Comparison of ENCODE assay signal across 8 cellular contexts in the genomic region with DNA sequence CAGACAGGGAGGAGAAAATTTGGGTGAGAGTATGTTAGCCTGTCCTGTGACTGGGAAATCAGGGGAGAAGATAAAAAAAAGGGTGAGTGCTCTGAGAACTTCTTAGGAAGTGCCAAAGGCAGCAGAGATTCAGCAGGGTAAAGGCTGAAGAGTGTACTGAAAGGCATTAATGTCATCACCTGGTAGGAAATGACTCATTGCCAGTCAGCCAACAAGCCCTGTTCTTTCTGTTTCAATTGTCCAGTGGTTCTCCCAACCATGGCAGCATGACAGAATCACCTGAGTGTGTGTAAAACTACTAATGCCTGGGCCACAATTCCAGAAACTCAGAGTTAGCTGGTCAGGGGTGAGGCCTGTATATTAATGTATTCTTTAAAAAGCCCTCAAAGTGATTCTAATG.
DNase-seq lines count a peak whose midpoint lies in the region; ATAC-seq, FAIRE-seq and TF ChIP-seq lines count a peak whose summit lies in the region.

No MANE protein-coding gene starts in this region.

- no peak for TF ChIP-seq RAD21 in IMR-90 (IDR thresholded peaks at IDR 0.05; ENCODE audit: low read length)

- no peaks in the 10 kb centered on the region for H3K4me1 ChIP-seq in IMR-90 (ENCODE audit: control insufficient read depth, insufficient read depth, low read length)
- H3K4me1 ChIP-seq in psoas muscle: no peaks in the 10 kb centered on the region
- H3K4me1 ChIP-seq in neuronal stem cell (ENCODE audit: control insufficient read depth in 2 of 2, insufficient read depth in 1 of 2, low read depth in 1 of 2, low read length in 2 of 2): peaks cover 0 to 2% of the 10 kb centered on the region in 2 donors
- H3K4me1 ChIP-seq in BE2C: no peaks in the 10 kb centered on the region

- H2BK120ac ChIP-seq in IMR-90 (ENCODE audit: low read depth, low read length): no peak overlapping the region
- H2BK120ac ChIP-seq in neuronal stem cell (ENCODE audit: low read depth, low read length): no peak overlapping the region

- no peak overlapping the region for H2BK15ac ChIP-seq in IMR-90 (ENCODE audit: low read depth, low read length)
- H2BK15ac ChIP-seq in neuronal stem cell (ENCODE audit: low read length): no peak overlapping the region

- no peaks in the 10 kb centered on the region for H3K27me3 ChIP-seq in IMR-90 (ENCODE audit: control insufficient read depth, insufficient read depth, low read length)
- no peaks in the 10 kb centered on the region for H3K27me3 ChIP-seq in psoas muscle (ENCODE audit: insufficient read depth in 3 of 3, low read length in 2 of 3)
- H3K27me3 ChIP-seq in neuronal stem cell (ENCODE audit: control insufficient read depth in 3 of 3, insufficient read depth in 3 of 3, low read depth in 1 of 3, low read length in 3 of 3): no peaks in the 10 kb centered on the region
- no peaks in the 10 kb centered on the region for H3K27me3 ChIP-seq in BE2C

- no peak overlapping the region for H3K4me2 ChIP-seq in IMR-90 (ENCODE audit: low read depth, low read length)
- H3K4me2 ChIP-seq in neuronal stem cell (ENCODE audit: insufficient read depth, low read length, poor library complexity, severe bottlenecking): no peak overlapping the region

- DNase-seq in GM12891 (ENCODE audit: insufficient read length, low spot score) (no peak), IMR-90 (peak; percentile 74), foreskin fibroblast (peak; percentile 21 to 44), T-helper 9 cell (no peak), psoas muscle (no peak), neuronal stem cell (ENCODE audit: low spot score) (no peak), BE2C (no peak)

- peak; percentile 84 for FAIRE-seq in GM12891 (lab: Jason Lieb, UNC)

- H2BK20ac ChIP-seq in IMR-90 (ENCODE audit: low read depth, low read length): no peak overlapping the region

- H3K9me1 ChIP-seq in IMR-90 (ENCODE audit: insufficient read depth, low read length): no peaks in the 10 kb centered on the region

- dilution Hi-C loops in IMR-90 (cut with HindIII; ENCODE audit: low sequenced_read_pairs, unreplicated experiment): no loop called here

- H4K5ac ChIP-seq in IMR-90 (ENCODE audit: low read depth, low read length): no peak overlapping the region

- H4K8ac ChIP-seq in IMR-90 (ENCODE audit: low read depth in 2 of 2, low read length in 2 of 2): no peak overlapping the region
- H4K8ac ChIP-seq in neuronal stem cell (ENCODE audit: low read depth, low read length): no peak overlapping the region

- POLR2A ChIA-PET in IMR-90 (lab: Charles Lee; ENCODE audit: unreplicated experiment): no interaction called here

- H3K4me3 ChIP-seq in IMR-90 (ENCODE audit: insufficient read depth, low read depth, low read length) (no peak overlapping the region), foreskin fibroblast (ENCODE audit: low read depth in 1 of 2, low read length in 2 of 2) (no peak overlapping the region), psoas muscle (no peak overlapping the region), neuronal stem cell (ENCODE audit: low read length in 2 of 2) (no peak overlapping the region), BE2C (ENCODE audit: low read depth, low read length) (no peak overlapping the region)

- H3K27ac ChIP-seq in IMR-90 (ENCODE audit: insufficient read depth, low read length) (no peak overlapping the region), psoas muscle (no peak overlapping the region), neuronal stem cell (replicated peaks; ENCODE audit: low read length) (no peak overlapping the region)

- H3K18ac ChIP-seq in IMR-90 (ENCODE audit: low read depth, low read length) (no peak overlapping the region), neuronal stem cell (ENCODE audit: low read length) (no peak overlapping the region)

- no peak overlapping the region for H2BK12ac ChIP-seq in neuronal stem cell (ENCODE audit: low read length)

- H4K91ac ChIP-seq in IMR-90 (ENCODE audit: insufficient read depth, low read depth, low read length): no peak overlapping the region
- H4K91ac ChIP-seq in neuronal stem cell (ENCODE audit: low read depth, low read length, poor library complexity): no peak overlapping the region

- H4K20me1 ChIP-seq in IMR-90 (ENCODE audit: insufficient read depth, low read length): no peaks in the 10 kb centered on the region

- H2AFZ ChIP-seq in IMR-90 (replicated peaks; ENCODE audit: low read length, poor library complexity) (no peak overlapping the region), neuronal stem cell (ENCODE audit: low read length) (no peak overlapping the region)

- H3K36me3 ChIP-seq in IMR-90 (ENCODE audit: control insufficient read depth, insufficient read depth, low read length): no peaks in the 10 kb centered on the region
- peaks cover 0 to 23% of the 10 kb centered on the region in 2 donors for H3K36me3 ChIP-seq in psoas muscle (ENCODE audit: insufficient read depth in 1 of 2, low read depth in 1 of 2)
- peaks cover 4 to 56% of the 10 kb centered on the region in 2 donors for H3K36me3 ChIP-seq in neuronal stem cell (replicated peaks in 1 of 2; ENCODE audit: control insufficient read depth in 2 of 2, insufficient read depth in 2 of 2, low read length in 2 of 2)
- peaks cover 35% of the 10 kb centered on the region for H3K36me3 ChIP-seq in BE2C

- H2BK5ac ChIP-seq in IMR-90 (ENCODE audit: low read depth, low read length, poor library complexity, severe bottlenecking) (no peak overlapping the region), neuronal stem cell (ENCODE audit: low read length) (no peak overlapping the region)

- CTCF ChIA-PET in IMR-90 (lab: Yijun Ruan, JAX): interaction anchor here (1.2 kb wide), 1 partner anchor 12 kb away, joined by 3 read pairs; no protein-coding TSS in a partner anchor

- TF ChIP-seq CTCF in IMR-90 (conservative IDR thresholded peaks at IDR 0.05; ENCODE audit: low read depth, low read length): no peak
- TF ChIP-seq CTCF in foreskin fibroblast (IDR thresholded peaks at IDR 0.05; ENCODE audit: low read depth, low read length): no peak
- no peak for TF ChIP-seq CTCF in psoas muscle (IDR thresholded peaks at IDR 0.05)
- no peak for TF ChIP-seq CTCF in BE2C (IDR thresholded peaks at IDR 0.05; ENCODE audit: low read depth, low read length)

- H2AK5ac ChIP-seq in IMR-90 (ENCODE audit: low read depth, low read length) (no peak overlapping the region), neuronal stem cell (ENCODE audit: low read depth, low read length) (no peak overlapping the region)

- TF ChIP-seq POLR2A in GM12891 (IDR thresholded peaks at IDR 0.05; ENCODE audit: low read depth, low read length): no peak
- no peak for TF ChIP-seq POLR2A in IMR-90 (IDR thresholded peaks at IDR 0.05; ENCODE audit: low read depth, low read length)

- BruUV-seq in IMR-90 (replicated peaks; lab: Mats Ljungman, UMichigan): no TSS peak

- in situ Hi-C loops in IMR-90 (cut with MboI; ENCODE audit: low sequenced_read_pairs): no loop called here

- no peak overlapping the region for H3K56ac ChIP-seq in IMR-90 (ENCODE audit: extremely low read depth, insufficient read depth, low read length)

- no peak overlapping the region for H2AK9ac ChIP-seq in IMR-90 (replicated peaks; ENCODE audit: low read depth, low read length, poor library complexity)

- H3K14ac ChIP-seq in IMR-90 (replicated peaks; ENCODE audit: low read depth, low read length) (no peak overlapping the region), neuronal stem cell (ENCODE audit: low read length) (no peak overlapping the region)

- ATAC-seq in GM21717 (IDR thresholded peaks at IDR 0.05; ENCODE audit: unreplicated experiment) (peak; percentile 92), IMR-90 (ENCODE audit: low read depth) (no peak), psoas muscle (no peak)

- intact Hi-C loops in IMR-90 (cut with micrococcal nuclease) (no loop called here), psoas muscle (cut with DNase I) (no loop called here)

- no peaks in the 10 kb centered on the region for H3K79me1 ChIP-seq in IMR-90 (ENCODE audit: low read depth in 1 of 2, low read length in 2 of 2)
- H3K79me1 ChIP-seq in neuronal stem cell (ENCODE audit: low read depth, low read length): no peaks in the 10 kb centered on the region

- no peak overlapping the region for H3K23ac ChIP-seq in IMR-90 (ENCODE audit: low read depth, low read length)
- H3K23ac ChIP-seq in neuronal stem cell (ENCODE audit: low read depth, low read length, poor library complexity): no peak overlapping the region

- no peak overlapping the region for H3K4ac ChIP-seq in IMR-90 (ENCODE audit: low read depth, low read length)
- H3K4ac ChIP-seq in neuronal stem cell (ENCODE audit: low read length): no peak overlapping the region

- H3K9me3 ChIP-seq in IMR-90 (ENCODE audit: control insufficient read depth, insufficient read depth, low read length): no peaks in the 10 kb centered on the region
- no peaks in the 10 kb centered on the region for H3K9me3 ChIP-seq in psoas muscle
- H3K9me3 ChIP-seq in neuronal stem cell (replicated peaks in 1 of 2; ENCODE audit: control insufficient read depth in 2 of 2, insufficient read depth in 1 of 2, low read depth in 1 of 2, low read length in 2 of 2): peaks cover 0 to 3% of the 10 kb centered on the region in 2 donors
- H3K9me3 ChIP-seq in BE2C: no peaks in the 10 kb centered on the region

- H3K9ac ChIP-seq in IMR-90 (ENCODE audit: low read depth, low read length) (no peak overlapping the region), neuronal stem cell (ENCODE audit: low read depth, low read length, poor library complexity) (no peak overlapping the region)

TF ChIP-seq in GM12891, 5 proteins besides CTCF, POLR2A, EP300 and RAD21:
- TF ChIP-seq POLR2AphosphoS5 (IDR thresholded peaks at IDR 0.05; ENCODE audit: low read depth, low read length) (no peak), TAF1 (IDR thresholded peaks at IDR 0.05; ENCODE audit: low read depth, low read length) (no peak), SPI1 (IDR thresholded peaks at IDR 0.05; ENCODE audit: low read depth, low read length) (no peak), POU2F2 (IDR thresholded peaks at IDR 0.05; ENCODE audit: low read depth, low read length) (0 out of 2 replicates have a peak, but pooled peaks have one; percentile 31), PAX5 (IDR thresholded peaks at IDR 0.05; ENCODE audit: insufficient read depth, low read length, severe bottlenecking) (peak; percentile 34)

TF ChIP-seq in IMR-90, 13 proteins besides CTCF, POLR2A, EP300 and RAD21 (continues in another document):
- TF ChIP-seq, protein P1, sequence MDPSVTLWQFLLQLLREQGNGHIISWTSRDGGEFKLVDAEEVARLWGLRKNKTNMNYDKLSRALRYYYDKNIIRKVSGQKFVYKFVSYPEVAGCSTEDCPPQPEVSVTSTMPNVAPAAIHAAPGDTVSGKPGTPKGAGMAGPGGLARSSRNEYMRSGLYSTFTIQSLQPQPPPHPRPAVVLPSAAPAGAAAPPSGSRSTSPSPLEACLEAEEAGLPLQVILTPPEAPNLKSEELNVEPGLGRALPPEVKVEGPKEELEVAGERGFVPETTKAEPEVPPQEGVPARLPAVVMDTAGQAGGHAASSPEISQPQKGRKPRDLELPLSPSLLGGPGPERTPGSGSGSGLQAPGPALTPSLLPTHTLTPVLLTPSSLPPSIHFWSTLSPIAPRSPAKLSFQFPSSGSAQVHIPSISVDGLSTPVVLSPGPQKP (IDR thresholded peaks at IDR 0.05; ENCODE audit: borderline replicate concordance, low read depth, low read length): no peak
- TF ChIP-seq CEBPB (IDR thresholded peaks at IDR 0.05; ENCODE audit: low read depth, low read length) (no peak), FOS (IDR thresholded peaks at IDR 0.05; ENCODE audit: low read depth, low read length) (no peak), SMC3 (IDR thresholded peaks at IDR 0.05; ENCODE audit: low read depth, low read length) (no peak), RCOR1 (IDR thresholded peaks at IDR 0.05; ENCODE audit: insufficient replicate concordance, low read length) (no peak)

Comparison
In these comparisons a context has a peak if more than half of its experiments do, and no peak if none do; other contexts are left out.
1. DNase-seq: peak in IMR-90 (single experiment) and foreskin fibroblast (2 of 2); none in GM12891 (single experiment), T-helper 9 cell (single experiment), psoas muscle (0 of 2), neuronal stem cell (single experiment) and BE2C (single experiment).